ENCODE assay signal across 18 cellular contexts in genomic region chr15:73756947-73757513, GRCh38. TPM values are rescaled to one million over a fixed set of nuclear protein-coding genes. Genes with fewer than 3 reads are reported as not detected.
DNase-seq lines count a peak whose midpoint lies in the region; ATAC-seq, FAIRE-seq and TF ChIP-seq lines count a peak whose summit lies in the region.
"Had no signal": no experiment of that assay in that cellular context is flagged by ENCODE, and none has a peak within 500 bp of the region (broad histone marks: within the 10 kb centered on the region; RNA-seq: fewer than 3 reads in every experiment).

No MANE protein-coding gene starts in this region.

- no peak for TF ChIP-seq CTCF in HepG2 (CRISPR knock-in tag; IDR thresholded peaks at IDR 0.05)
- TF ChIP-seq CTCF in right lobe of liver (IDR thresholded peaks at IDR 0.05), result no peak
- no peak for TF ChIP-seq CTCF in K562 (IDR thresholded peaks at IDR 0.05 in 2 of 3, conservative IDR thresholded peaks at IDR 0.05 in 1 of 3; ENCODE audit: insufficient read depth in 2 of 3, low read depth in 1 of 3, low read length in 3 of 3)

- no peak for TF ChIP-seq RAD21 in HepG2 (CRISPR knock-in tag; IDR thresholded peaks at IDR 0.05)
- TF ChIP-seq RAD21 in K562 (CRISPR knock-in tag; conservative IDR thresholded peaks at IDR 0.05 in 1 of 2, IDR thresholded peaks at IDR 0.05 in 1 of 2), result no peak

- H4K12ac ChIP-seq in trophoblast cell (ENCODE audit: low read depth, low read length), result no peak overlapping the region

- no peak overlapping the region for H2AK5ac ChIP-seq in trophoblast cell (ENCODE audit: low read length)

- POLR2A ChIA-PET in HepG2 (lab: Yijun Ruan, JAX), result no interaction called here
- POLR2A ChIA-PET in K562 (lab: Yijun Ruan, JAX), result interaction anchor here (0.7 kb wide), 1 partner anchor 31 kb away, joined by 3 read pairs; no protein-coding TSS in a partner anchor

- no peak overlapping the region for H2BK5ac ChIP-seq in trophoblast cell (ENCODE audit: low read depth, low read length, poor library complexity)

- BruUV-seq in HepG2 (replicated peaks; lab: Mats Ljungman, UMichigan), result no TSS peak
- no TSS peak for BruUV-seq in K562 (replicated peaks; lab: Mats Ljungman, UMichigan)

- H4K91ac ChIP-seq in trophoblast cell (ENCODE audit: low read depth, low read length), result no peak overlapping the region

- H2AFZ ChIP-seq in HepG2 (ENCODE audit: low read length) (no peak overlapping the region), K562 (ENCODE audit: low read depth, low read length) (no peak overlapping the region), trophoblast cell (ENCODE audit: insufficient read depth, low read length, poor library complexity) (no peak overlapping the region)

- TF ChIP-seq EP300 in HepG2 (IDR thresholded peaks at IDR 0.05; ENCODE audit: low read depth in 2 of 2, low read length in 2 of 2), result no peak
- TF ChIP-seq EP300 in HepG2 (CRISPR knock-in tag; IDR thresholded peaks at IDR 0.05; ENCODE audit: borderline replicate concordance), result no peak
- no peak for TF ChIP-seq EP300 in K562 (IDR thresholded peaks at IDR 0.05; ENCODE audit: low read length)

- no peak overlapping the region for H3K4me2 ChIP-seq in HepG2 (ENCODE audit: low read depth, low read length)
- H3K4me2 ChIP-seq in K562 (ENCODE audit: insufficient read depth, low read length), result no peak overlapping the region
- no peak overlapping the region for H3K4me2 ChIP-seq in trophoblast cell (ENCODE audit: low read length)
- H3K4me2 ChIP-seq: KMS-11 had no signal

- no peak overlapping the region for H3K18ac ChIP-seq in trophoblast cell (ENCODE audit: low read length)

- CTCF ChIA-PET in HepG2 (lab: Yijun Ruan, JAX; ENCODE audit: low intra/inter-chr PET ratio, low total read pairs) (no interaction called here), K562 (lab: Yijun Ruan, JAX; ENCODE audit: low intra/inter-chr PET ratio) (no interaction called here)

- H4K20me1 ChIP-seq in HepG2 (ENCODE audit: insufficient read depth, low read length) (no peaks in the 10 kb centered on the region), K562 (replicated peaks; ENCODE audit: control insufficient read depth, insufficient read depth, low read length) (peaks cover 7% of the 10 kb centered on the region)

- H3K36me3 ChIP-seq in HepG2 (replicated peaks in 1 of 2; ENCODE audit: control insufficient read depth in 1 of 2, insufficient read depth in 2 of 2, low read length in 2 of 2) (no peaks in the 10 kb centered on the region), right lobe of liver (no peaks in the 10 kb centered on the region), K562 (ENCODE audit: control insufficient read depth, insufficient read depth, low read length) (no peaks in the 10 kb centered on the region), trophoblast cell (ENCODE audit: control insufficient read depth in 1 of 2, insufficient read depth in 2 of 2, low read length in 2 of 2) (no peaks in the 10 kb centered on the region)

- peak overlapping the region; percentile 40 for H3K23ac ChIP-seq in trophoblast cell (ENCODE audit: low read length)

- no peak overlapping the region for H3K14ac ChIP-seq in trophoblast cell (ENCODE audit: low read length)

- H3K79me2 ChIP-seq in HepG2 (ENCODE audit: insufficient read depth, low read length) (no peaks in the 10 kb centered on the region), K562 (ENCODE audit: control insufficient read depth, insufficient read depth, low read length) (no peaks in the 10 kb centered on the region), trophoblast cell (ENCODE audit: control insufficient read depth, insufficient read depth, low read length, poor library complexity) (no peaks in the 10 kb centered on the region)

- H3K27ac ChIP-seq in HepG2 (ENCODE audit: extremely low read length, insufficient read depth, low read length) (no peak overlapping the region), right lobe of liver (no peak overlapping the region), K562 (ENCODE audit: extremely low read depth, low read depth, low read length) (no peak overlapping the region), trophoblast cell (ENCODE audit: low read depth, low read length) (no peak overlapping the region)
- H3K27ac ChIP-seq: C4-2B, HL-60, KMS-11 had no signal

- H3K9me1 ChIP-seq in K562 (ENCODE audit: control insufficient read depth, insufficient read depth, low read length), result no peaks in the 10 kb centered on the region

- no peak overlapping the region for H2BK12ac ChIP-seq in trophoblast cell (ENCODE audit: low read length)

- FAIRE-seq in HepG2 (lab: Jason Lieb, UNC), result no peak
- peak; percentile 13 for FAIRE-seq in HTR-8/SVneo (lab: Jason Lieb, UNC)
- FAIRE-seq in K562 (lab: Jason Lieb, UNC), result no peak
- FAIRE-seq: GM12892, GM18507 had no signal

- DNase-seq in HepG2 (ENCODE audit: low spot score) (no peak), right lobe of liver (no peak), HTR-8/SVneo (ENCODE audit: insufficient read length, low spot score) (no peak), K562 (ENCODE audit: extremely low read depth in 1 of 4, low spot score in 3 of 4) (no peak), trophoblast cell (no peak), activated gamma-delta T cell (lab: John Stamatoyannopoulos, UW) (no peak), AG08396 (ENCODE audit: low spot score) (no peak), Right ventricle myocardium inferior (ENCODE audit: missing footprints) (no peak)
- DNase-seq: 8988T; CD4-positive, alpha-beta T cell; GDM1; HCEC 1CT; HFFc6 had no signal

- H2BK120ac ChIP-seq in trophoblast cell (ENCODE audit: insufficient read depth, low read length, poor library complexity), result no peak overlapping the region

- H3K9ac ChIP-seq in HepG2 (ENCODE audit: insufficient read depth, low read depth, low read length), result no peak overlapping the region
- H3K9ac ChIP-seq in K562 (ENCODE audit: insufficient read depth in 1 of 2, low read depth in 2 of 2, low read length in 2 of 2), result no peak overlapping the region
- no peak overlapping the region for H3K9ac ChIP-seq in trophoblast cell (ENCODE audit: low read length)
- H3K9ac ChIP-seq: KMS-11 had no signal

- no peaks in the 10 kb centered on the region for H3K79me1 ChIP-seq in trophoblast cell (ENCODE audit: low read length)

- intact Hi-C loops in HepG2 (cut with micrococcal nuclease; ENCODE audit: unreplicated experiment) (no loop called here), right lobe of liver (cut with DNase I) (no loop called here), K562 (cut with micrococcal nuclease) (no loop called here), Right ventricle myocardium inferior (cut with DNase I) (no loop called here)

- no peak overlapping the region for H4K8ac ChIP-seq in trophoblast cell (ENCODE audit: low read depth, low read length)

- 0% methylated on average over 3 of the region's 3 CpGs for WGBS in HepG2 (ENCODE audit: low lambda C conversion rate)
- whole genome bisulfite sequencing in right lobe of liver (ENCODE audit: insufficient coverage, low coverage, low lambda C conversion rate, missing lambda C conversion rate), result 35% methylated on average over 3 of the region's 3 CpGs
- WGBS in K562 (ENCODE audit: insufficient coverage, low coverage, missing lambda C conversion rate), result 0% methylated on average over 3 of the region's 3 CpGs
- no CpG with 5 or more reads among the region's 3 CpGs for WGBS in trophoblast cell (ENCODE audit: extremely low coverage, insufficient coverage, insufficient read length)

- in situ Hi-C loops in HepG2 (cut with HindIII; ENCODE audit: extremely low pct_ligation_motif_present, low pct_unique_long_range_greater_than_20kb) (no loop called here), K562 (cut with MboI) (no loop called here)

- no peak overlapping the region for H3K4ac ChIP-seq in trophoblast cell (ENCODE audit: low read depth, low read length)

- H3K4me3 ChIP-seq in HepG2 (replicated peaks in 1 of 3; ENCODE audit: insufficient read depth in 1 of 3, low read depth in 2 of 3, low read length in 3 of 3) (no peak overlapping the region), right lobe of liver (no peak overlapping the region), K562 (no peak overlapping the region), trophoblast cell (ENCODE audit: low read depth, low read length) (no peak overlapping the region)

- H3K4me1 ChIP-seq in HepG2 (ENCODE audit: insufficient read depth, low read length) (no peaks in the 10 kb centered on the region), right lobe of liver (peaks cover 0 to 8% (median 0%) of the 10 kb centered on the region in 4 donors), K562 (replicated peaks in 1 of 2; ENCODE audit: control insufficient read depth in 2 of 2, insufficient read depth in 2 of 2, low read length in 2 of 2) (peaks cover 0 to 7% of the 10 kb centered on the region in 2 experiments; a peak in 2 of 5 replicates), trophoblast cell (ENCODE audit: control insufficient read depth in 1 of 2, insufficient read depth in 2 of 2, low read length in 2 of 2) (peaks cover 6 to 8% of the 10 kb centered on the region in 2 experiments)

- TF ChIP-seq POLR2A in HepG2 (IDR thresholded peaks at IDR 0.05; ENCODE audit: insufficient read depth in 1 of 2, low read depth in 2 of 2, low read length in 2 of 2) (no peak), right lobe of liver (IDR thresholded peaks at IDR 0.05) (no peak), K562 (conservative IDR thresholded peaks at IDR 0.05) (no peak)

- no peak for ATAC-seq in HepG2
- ATAC-seq in right lobe of liver, result no peak
- ATAC-seq in K562, result no peak
- no peak for ATAC-seq in Right ventricle myocardium inferior

- H3K9me3 ChIP-seq in HepG2 (ENCODE audit: low read length), result no peaks in the 10 kb centered on the region
- H3K9me3 ChIP-seq in right lobe of liver, result no peaks in the 10 kb centered on the region
- H3K9me3 ChIP-seq in K562 (replicated peaks; ENCODE audit: control insufficient read depth, insufficient read depth, low read depth, low read length), result no peaks in the 10 kb centered on the region
- no peaks in the 10 kb centered on the region for H3K9me3 ChIP-seq in trophoblast cell (ENCODE audit: insufficient read depth, low read depth, low read length)

- peaks cover 6 to 35% of the 10 kb centered on the region in 2 experiments; a peak in 4 of 5 replicates for H3K27me3 ChIP-seq in HepG2 (ENCODE audit: control insufficient read depth in 1 of 2, insufficient read depth in 2 of 2, low read length in 2 of 2)
- no peaks in the 10 kb centered on the region for H3K27me3 ChIP-seq in right lobe of liver
- peaks cover 24 to 40% of the 10 kb centered on the region in 2 experiments; a peak in 4 of 5 replicates for H3K27me3 ChIP-seq in K562 (ENCODE audit: control insufficient read depth in 2 of 2, insufficient read depth in 2 of 2, low read length in 2 of 2)
- peaks cover 16% of the 10 kb centered on the region for H3K27me3 ChIP-seq in trophoblast cell (ENCODE audit: insufficient read depth, low read length)

RNA-seq across cellular contexts. Expression of gene INSYN1, which starts 3.9 kb away (rescaled TPM):
- total RNA-seq in HepG2 (2016; rRNA removed; fragmentation: Illumina TruSeq; extraction: Trizol), result not detected in 2 replicates
- total RNA-seq in HepG2 (2016; cell fraction: cytosol; rRNA removed; fragmentation: Illumina TruSeq; extraction: Trizol; ENCODE audit: low read depth), result not detected in 2 replicates
- not detected in 2 replicates for total RNA-seq in HepG2 (2016; cell fraction: insoluble cytoplasmic fraction; rRNA removed; fragmentation: Illumina TruSeq; extraction: Trizol)
- total RNA-seq in HepG2 (2016; cell fraction: membrane; rRNA removed; fragmentation: Illumina TruSeq; extraction: Trizol), result not detected in 2 replicates
- total RNA-seq in HepG2 (2016; cell fraction: nucleus; rRNA removed; fragmentation: Illumina TruSeq; extraction: Trizol), result not detected in 2 replicates
- polyA plus RNA-seq in HepG2 (2011; rRNA removed), result not detected in 2 replicates
- polyA plus RNA-seq in HepG2 (2011; cell fraction: cytosol; rRNA removed), result not detected in 2 replicates
- not detected in 2 replicates for polyA plus RNA-seq in HepG2 (2011; cell fraction: nucleus; rRNA removed)
- polyA plus RNA-seq in HepG2 (2012), result not detected in 2 replicates
- not detected in 2 replicates for polyA plus RNA-seq in HepG2 (2016; cell fraction: cytosol; fragmentation: Illumina TruSeq; extraction: Trizol; ENCODE audit: low read depth)
- polyA plus RNA-seq in HepG2 (2016; cell fraction: insoluble cytoplasmic fraction; fragmentation: Illumina TruSeq; extraction: Trizol; ENCODE audit: low read depth), result not detected in 2 replicates
- not detected in 2 replicates for polyA plus RNA-seq in HepG2 (2016; cell fraction: membrane; fragmentation: Illumina TruSeq; extraction: Trizol; ENCODE audit: low read depth)
- not detected in 2 replicates for polyA plus RNA-seq in HepG2 (2016; cell fraction: nucleus; fragmentation: Illumina TruSeq; extraction: Trizol; ENCODE audit: insufficient read depth, low read depth)
- not detected in 2 replicates for polyA minus RNA-seq in HepG2 (2011; rRNA and poly(A)+ RNA removed; ENCODE audit: low replicate concordance)
- polyA minus RNA-seq in HepG2 (2011; cell fraction: cytosol; rRNA and poly(A)+ RNA removed), result not detected in 2 replicates
- polyA minus RNA-seq in HepG2 (2011; cell fraction: nucleus; rRNA and poly(A)+ RNA removed), result not detected in 2 replicates
- under 1 TPM; 0.25 to 0.68 (median 0.32) TPM for total RNA-seq in right lobe of liver
- total RNA-seq in K562 (2011; cell fraction: chromatin; rRNA removed; ENCODE audit: low replicate concordance), result not detected in 2 replicates
- total RNA-seq in K562 (2011; cell fraction: nucleolus; rRNA removed), result not detected in 2 replicates
- total RNA-seq in K562 (2011; cell fraction: nucleoplasm; rRNA removed), result not detected in 2 replicates
- total RNA-seq in K562 (2014; rRNA removed), result not detected in 2 replicates
- total RNA-seq in K562 (2014; rRNA removed; fragmentation: Illumina TruSeq; extraction: Trizol), result not detected in 2 replicates
- total RNA-seq in K562 (2015; rRNA removed; fragmentation: Illumina TruSeq; extraction: Trizol), result not detected in 2 replicates
- total RNA-seq in K562 (2021), result not detected in 2 replicates
- not detected in 2 replicates for polyA plus RNA-seq in K562 (2011; rRNA removed)
- not detected in 2 replicates for polyA plus RNA-seq in K562 (2011; cell fraction: cytosol; rRNA removed)
- not detected in 2 replicates for polyA plus RNA-seq in K562 (2011; cell fraction: nucleus; rRNA removed)
- polyA plus RNA-seq in K562 (2012), result 0.01 TPM in 1 of 2 replicates, not detected in the other
- polyA plus RNA-seq in K562 (2014; fragmentation: Illumina TruSeq; extraction: Trizol), result not detected in 2 replicates
- polyA plus RNA-seq in K562 (2014; fragmentation: Nextera tagmentation; extraction: Ambion mirVana), result not detected
- polyA plus RNA-seq in K562 (2014; rRNA removed), result not detected in 2 replicates
- not detected in 2 replicates for polyA minus RNA-seq in K562 (2011; rRNA and poly(A)+ RNA removed)
- polyA minus RNA-seq in K562 (2011; cell fraction: cytosol; rRNA and poly(A)+ RNA removed), result not detected in 2 replicates
- polyA minus RNA-seq in K562 (2011; cell fraction: nucleus; rRNA and poly(A)+ RNA removed), result not detected in 2 replicates
- polyA plus RNA-seq in trophoblast cell (2013), result 0.08 and 0.11 TPM in 2 replicates
- 165 TPM for total RNA-seq in Right ventricle myocardium inferior
- total RNA-seq: CD4-positive, alpha-beta T cell had no signal

Comparison
In these comparisons a context has a peak if more than half of its experiments do, and no peak if none do; other contexts are left out.
1. RNA of gene INSYN1, which starts 3.9 kb away (total RNA-seq): 165 TPM in Right ventricle myocardium inferior (single experiment); 0.25 to 0.68 TPM in right lobe of liver, not detected in HepG2 and not detected in K562; every median in the first group is over 10 times any median in the second.
2. Of the 241 proteins assayed by ChIP-seq in both HepG2 and K562: peak only in HepG2: MAFF; only in K562: MAFG; in both: MAFK; in neither: 238.